In the genomic region with DNA sequence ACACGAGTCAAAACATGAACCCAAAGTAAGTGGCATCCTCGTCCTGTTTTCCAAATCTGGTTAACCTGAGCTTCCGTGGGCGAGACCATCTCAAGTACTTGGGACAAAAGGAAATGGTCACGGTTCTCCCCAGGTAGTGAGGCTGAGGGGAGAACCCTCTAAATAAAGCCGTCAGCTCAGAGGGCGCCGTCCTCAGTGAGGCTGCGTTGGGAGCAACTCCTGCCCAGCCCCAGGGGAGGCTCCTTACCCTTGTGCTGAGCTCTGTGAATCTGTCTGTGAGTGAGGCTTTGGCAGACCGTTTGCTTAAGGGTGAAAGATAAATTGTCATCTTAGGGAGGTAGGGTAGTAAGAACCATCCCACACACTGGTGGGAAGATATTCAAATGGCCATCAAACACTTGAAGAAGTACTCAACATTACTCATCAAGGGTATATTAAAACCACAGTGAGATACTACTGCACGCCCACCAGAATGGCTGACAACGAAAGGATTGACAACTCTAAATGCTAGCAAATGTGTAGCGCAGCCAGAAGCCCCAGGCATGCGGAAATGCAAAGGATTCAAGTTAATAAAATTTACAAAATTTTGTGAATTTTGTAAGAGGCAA, we compare ENCODE assay signal across 23 cellular contexts.
DNase-seq lines count a peak whose midpoint lies in the region; ATAC-seq and TF ChIP-seq lines count a peak whose summit lies in the region.
"Had no signal": no experiment of that assay in that cellular context is flagged by ENCODE, and none has a peak within 500 bp of the region (broad histone marks: within the 10 kb centered on the region; RNA-seq: fewer than 3 reads in every experiment).

No MANE protein-coding gene starts in this region.

- intact Hi-C loops in activated CD8-positive, alpha-beta T cell treated with anti-CD3 and anti-CD28 coated beads for 36 hours (cut with micrococcal nuclease), result no loop called here
- intact Hi-C loops in aorta (cut with DNase I), result no loop called here

- H3K27ac Mint-ChIP-seq in activated CD8-positive, alpha-beta T cell treated with anti-CD3 and anti-CD28 coated beads for 36 hours, result no peak overlapping the region
- no peak overlapping the region for H3K27ac Mint-ChIP-seq in activated CD8-positive, alpha-beta T cell treated with anti-CD3 and anti-CD28 coated beads, Interleukin-2, amount 10 ng/mL, durations not matched to agents 7 days and 5 days
- H3K27ac Mint-ChIP-seq in endodermal cell (no peak overlapping the region), chondrocyte (ENCODE audit: unreplicated experiment) (no peak overlapping the region)
- no peak overlapping the region for H3K27ac Mint-ChIP-seq in stimulated activated effector memory CD8-positive, alpha-beta T cell treated with anti-CD3 and anti-CD28 coated beads, Interleukin-12 subunit alpha, Interleukin-12 subunit beta, amount 100 ng/mL, for 72 hours
- H3K27ac Mint-ChIP-seq: IgD-negative memory B cell had no signal

- peaks cover 11% of the 10 kb centered on the region for H3K36me3 Mint-ChIP-seq in activated CD8-positive, alpha-beta T cell treated with anti-CD3 and anti-CD28 coated beads for 36 hours (ENCODE audit: low read depth)
- H3K36me3 Mint-ChIP-seq in activated CD8-positive, alpha-beta T cell treated with anti-CD3 and anti-CD28 coated beads, Interleukin-2, amount 10 ng/mL, durations not matched to agents 7 days and 5 days (ENCODE audit: low read depth), result peaks cover 10% of the 10 kb centered on the region
- peaks cover 2% of the 10 kb centered on the region for H3K36me3 Mint-ChIP-seq in endodermal cell (ENCODE audit: low read depth)
- H3K36me3 Mint-ChIP-seq in stimulated activated effector memory CD8-positive, alpha-beta T cell treated with anti-CD3 and anti-CD28 coated beads, Interleukin-12 subunit alpha, Interleukin-12 subunit beta, amount 100 ng/mL, for 72 hours, result no peaks in the 10 kb centered on the region
- H3K36me3 Mint-ChIP-seq in chondrocyte (ENCODE audit: low read depth), result peaks cover 3% of the 10 kb centered on the region

- H3K27me3 Mint-ChIP-seq in activated CD8-positive, alpha-beta T cell treated with anti-CD3 and anti-CD28 coated beads for 36 hours, result no peaks in the 10 kb centered on the region
- no peaks in the 10 kb centered on the region for H3K27me3 Mint-ChIP-seq in activated CD8-positive, alpha-beta T cell treated with anti-CD3 and anti-CD28 coated beads, Interleukin-2, amount 10 ng/mL, durations not matched to agents 7 days and 5 days (ENCODE audit: low read depth)
- H3K27me3 Mint-ChIP-seq in endodermal cell (ENCODE audit: insufficient read depth) (no peaks in the 10 kb centered on the region), chondrocyte (ENCODE audit: low read depth) (no peaks in the 10 kb centered on the region)
- H3K27me3 Mint-ChIP-seq: IgD-negative memory B cell had no signal

- ATAC-seq in activated CD8-positive, alpha-beta T cell treated with anti-CD3 and anti-CD28 coated beads for 36 hours, result peak; percentile 37
- ATAC-seq in activated CD8-positive, alpha-beta T cell treated with anti-CD3 and anti-CD28 coated beads, Interleukin-2, amount 10 ng/mL, durations not matched to agents 7 days and 5 days, result no peak
- ATAC-seq in stimulated activated effector memory CD8-positive, alpha-beta T cell treated with anti-CD3 and anti-CD28 coated beads, Interleukin-12 subunit alpha, Interleukin-12 subunit beta, amount 100 ng/mL, for 72 hours, result peak; percentile 74
- ATAC-seq in aorta (ENCODE audit: low FRiP score), result no peak
- ATAC-seq: HCT116, Right ventricle myocardium inferior had no signal

- H3K27me3 ChIP-seq in endodermal cell (ENCODE audit: control insufficient read depth, insufficient read depth, low read length, poor library complexity, severe bottlenecking), result no peaks in the 10 kb centered on the region
- H3K27me3 ChIP-seq in aorta (ENCODE audit: control insufficient read depth in 1 of 2, insufficient read depth in 2 of 2, low read length in 1 of 2), result no peaks in the 10 kb centered on the region
- H3K27me3 ChIP-seq: SJCRH30 had no signal

- CTCF ChIA-PET in activated CD8-positive, alpha-beta T cell treated with anti-CD3 and anti-CD28 coated beads for 36 hours (lab: Charles Lee), result no interaction called here
- CTCF ChIA-PET in activated CD8-positive, alpha-beta T cell treated with anti-CD3 and anti-CD28 coated beads, Interleukin-2, amount 10 ng/mL, durations not matched to agents 7 days and 5 days (lab: Charles Lee), result no interaction called here
- CTCF ChIA-PET in HEK293 (lab: Yijun Ruan, JAX), result no interaction called here

- H3K36me3 ChIP-seq in HEK293 (ENCODE audit: control insufficient read depth in 2 of 2, insufficient read depth in 1 of 2, low read length in 2 of 2), result no peaks in the 10 kb centered on the region
- H3K36me3 ChIP-seq in endodermal cell (ENCODE audit: control insufficient read depth, insufficient read depth, low read length), result no peaks in the 10 kb centered on the region
- no peaks in the 10 kb centered on the region for H3K36me3 ChIP-seq in aorta (ENCODE audit: control insufficient read depth in 1 of 2, insufficient read depth in 2 of 2, low read length in 1 of 2)
- H3K36me3 ChIP-seq: SJCRH30 had no signal

- no peak for DNase-seq in activated CD8-positive, alpha-beta T cell treated with anti-CD3 and anti-CD28 coated beads for 36 hours
- no peak for DNase-seq in activated CD8-positive, alpha-beta T cell treated with anti-CD3 and anti-CD28 coated beads, Interleukin-2, amount 10 ng/mL, durations not matched to agents 7 days and 5 days
- peak; percentile 33 for DNase-seq in endodermal cell
- DNase-seq in stimulated activated effector memory CD8-positive, alpha-beta T cell treated with anti-CD3 and anti-CD28 coated beads, Interleukin-12 subunit alpha, Interleukin-12 subunit beta, amount 100 ng/mL, for 72 hours (ENCODE audit: low spot score in 2 of 2), result no peak
- DNase-seq in chondrocyte (ENCODE audit: low spot score), result no peak
- no peak for DNase-seq in aorta
- DNase-seq: Calu3; DMS79 treated with DMSO at 0.1 percent for 48 hours; NCI-H1048; NCI-H1694 treated with DMSO at 0.1 percent for 48 hours; NCI-H2081; NCI-H2171 treated with DMSO at 0.1 percent for 48 hours; NCI-H446; NCI-H524 treated with DMSO at 0.1 percent for 48 hours; NCI-H774; NK-92 treated with Interleukin-12 subunit alpha and Interleukin-12 subunit beta, amount 100 ng/mL, for 24 hours; PC-9; SJCRH30 had no signal

- H3K27ac ChIP-seq in HEK293 (ENCODE audit: extremely low read depth, low read depth, low read length) (no peak overlapping the region), endodermal cell (ENCODE audit: low read depth, low read length) (no peak overlapping the region), aorta (ENCODE audit: low read depth in 1 of 2, low read length in 2 of 2) (no peak overlapping the region)
- H3K27ac ChIP-seq: KMS-11, PC-9, SJCRH30 had no signal

- H3K9me3 ChIP-seq in HEK293 (ENCODE audit: control insufficient read depth, insufficient read depth, low read depth, low read length) (no peaks in the 10 kb centered on the region), endodermal cell (ENCODE audit: control insufficient read depth, low read length) (peaks cover 37% of the 10 kb centered on the region), aorta (ENCODE audit: control insufficient read depth, low read length) (peaks cover 3% of the 10 kb centered on the region)
- H3K9me3 ChIP-seq: SJCRH30 had no signal

- TF ChIP-seq CTCF in activated CD8-positive, alpha-beta T cell treated with anti-CD3 and anti-CD28 coated beads for 36 hours (IDR thresholded peaks at IDR 0.05), result no peak
- TF ChIP-seq CTCF in HEK293 (tag by site-specific recombination; IDR thresholded peaks at IDR 0.05), result no peak
- no peak for TF ChIP-seq CTCF in endodermal cell (conservative IDR thresholded peaks at IDR 0.05)
- TF ChIP-seq CTCF in chondrocyte (IDR thresholded peaks at IDR 0.05), result no peak

- POLR2A ChIA-PET in activated CD8-positive, alpha-beta T cell treated with anti-CD3 and anti-CD28 coated beads for 36 hours (lab: Charles Lee), result no interaction called here
- POLR2A ChIA-PET in activated CD8-positive, alpha-beta T cell treated with anti-CD3 and anti-CD28 coated beads, Interleukin-2, amount 10 ng/mL, durations not matched to agents 7 days and 5 days (lab: Charles Lee), result no interaction called here
- POLR2A ChIA-PET in HEK293 (lab: Yijun Ruan, JAX), result no interaction called here

- H3K4me3 Mint-ChIP-seq in activated CD8-positive, alpha-beta T cell treated with anti-CD3 and anti-CD28 coated beads for 36 hours, result no peak overlapping the region
- H3K4me3 Mint-ChIP-seq in activated CD8-positive, alpha-beta T cell treated with anti-CD3 and anti-CD28 coated beads, Interleukin-2, amount 10 ng/mL, durations not matched to agents 7 days and 5 days, result no peak overlapping the region
- H3K4me3 Mint-ChIP-seq in endodermal cell (no peak overlapping the region), chondrocyte (ENCODE audit: unreplicated experiment) (no peak overlapping the region)
- no peak overlapping the region for H3K4me3 Mint-ChIP-seq in stimulated activated effector memory CD8-positive, alpha-beta T cell treated with anti-CD3 and anti-CD28 coated beads, Interleukin-12 subunit alpha, Interleukin-12 subunit beta, amount 100 ng/mL, for 72 hours
- H3K4me3 Mint-ChIP-seq: IgD-negative memory B cell had no signal

- H3K9ac ChIP-seq in endodermal cell (ENCODE audit: extremely low read depth, low read length, poor library complexity, severe bottlenecking), result no peak overlapping the region
- H3K9ac ChIP-seq: KMS-11 had no signal

- peaks cover 4% of the 10 kb centered on the region for H3K9me3 Mint-ChIP-seq in activated CD8-positive, alpha-beta T cell treated with anti-CD3 and anti-CD28 coated beads for 36 hours
- peaks cover 14% of the 10 kb centered on the region for H3K9me3 Mint-ChIP-seq in activated CD8-positive, alpha-beta T cell treated with anti-CD3 and anti-CD28 coated beads, Interleukin-2, amount 10 ng/mL, durations not matched to agents 7 days and 5 days (ENCODE audit: insufficient read depth)
- H3K9me3 Mint-ChIP-seq in endodermal cell (peaks cover 44% of the 10 kb centered on the region), chondrocyte (ENCODE audit: low read depth) (peaks cover 20% of the 10 kb centered on the region)
- peaks cover 3% of the 10 kb centered on the region for H3K9me3 Mint-ChIP-seq in stimulated activated effector memory CD8-positive, alpha-beta T cell treated with anti-CD3 and anti-CD28 coated beads, Interleukin-12 subunit alpha, Interleukin-12 subunit beta, amount 100 ng/mL, for 72 hours
- H3K9me3 Mint-ChIP-seq: IgD-negative memory B cell had no signal

- H3K4me1 ChIP-seq in HEK293 (ENCODE audit: control insufficient read depth, insufficient read depth, low read length) (no peaks in the 10 kb centered on the region), endodermal cell (ENCODE audit: control insufficient read depth, insufficient read depth, low read length) (no peaks in the 10 kb centered on the region), aorta (ENCODE audit: control insufficient read depth in 1 of 2, insufficient read depth in 2 of 2, low read length in 2 of 2) (no peaks in the 10 kb centered on the region)
- H3K4me1 ChIP-seq: SJCRH30 had no signal

- WGBS in endodermal cell (ENCODE audit: insufficient coverage in 1 of 2, insufficient read length in 1 of 2), 2 experiments, result 93 to 98% methylated on average over 8 to 14 of the region's 14 CpGs
- 90 to 92% methylated on average over 14 of the region's 14 CpGs for WGBS in aorta, 2 donors

- H3K4me3 ChIP-seq in HEK293 (ENCODE audit: low read depth, low read length), result no peak overlapping the region
- H3K4me3 ChIP-seq in endodermal cell (ENCODE audit: low read length), result no peak overlapping the region
- no peak overlapping the region for H3K4me3 ChIP-seq in aorta (ENCODE audit: low read length in 2 of 2)
- H3K4me3 ChIP-seq: PC-9, SJCRH30 had no signal

- peaks cover 24% of the 10 kb centered on the region for H3K4me1 Mint-ChIP-seq in activated CD8-positive, alpha-beta T cell treated with anti-CD3 and anti-CD28 coated beads for 36 hours (ENCODE audit: low read depth)
- peaks cover 1% of the 10 kb centered on the region for H3K4me1 Mint-ChIP-seq in activated CD8-positive, alpha-beta T cell treated with anti-CD3 and anti-CD28 coated beads, Interleukin-2, amount 10 ng/mL, durations not matched to agents 7 days and 5 days (ENCODE audit: low read depth)
- peaks cover 6% of the 10 kb centered on the region for H3K4me1 Mint-ChIP-seq in endodermal cell
- peaks cover 5% of the 10 kb centered on the region for H3K4me1 Mint-ChIP-seq in stimulated activated effector memory CD8-positive, alpha-beta T cell treated with anti-CD3 and anti-CD28 coated beads, Interleukin-12 subunit alpha, Interleukin-12 subunit beta, amount 100 ng/mL, for 72 hours
- no peaks in the 10 kb centered on the region for H3K4me1 Mint-ChIP-seq in chondrocyte (ENCODE audit: low read depth)

Comparison
In these comparisons a context has a peak if more than half of its experiments do, and no peak if none do; other contexts are left out.
1. ATAC-seq: peak in activated CD8-positive, alpha-beta T cell treated with anti-CD3 and anti-CD28 coated beads for 36 hours (single experiment) and stimulated activated effector memory CD8-positive, alpha-beta T cell treated with anti-CD3 and anti-CD28 coated beads, Interleukin-12 subunit alpha, Interleukin-12 subunit beta, amount 100 ng/mL, for 72 hours (single experiment); none in activated CD8-positive, alpha-beta T cell treated with anti-CD3 and anti-CD28 coated beads, Interleukin-2, amount 10 ng/mL, durations not matched to agents 7 days and 5 days (single experiment) and aorta (single experiment).